In genomic region chr19:55476100-55476775, GRCh38 we compare ENCODE assay signal across 8 cellular contexts. TPM values are rescaled to one million over a fixed set of nuclear protein-coding genes. Genes with fewer than 3 reads are reported as not detected.
DNase-seq lines count a peak whose midpoint lies in the region; ATAC-seq, FAIRE-seq and TF ChIP-seq lines count a peak whose summit lies in the region.

Gene ZNF628 (plus strand): TSS chr19:55476617. CDS start chr19:55479911, 3,294 bp downstream.

- TF ChIP-seq CTCF in endodermal cell (conservative IDR thresholded peaks at IDR 0.05), result no peak

- WGBS in endodermal cell (ENCODE audit: insufficient coverage in 1 of 2, insufficient read length in 1 of 2), 2 experiments, result 0 to 3% methylated on average over 5 to 52 of the region's 61 CpGs
- WGBS in mesodermal cell (ENCODE audit: insufficient coverage in 2 of 2), 2 experiments, result 1 to 2% methylated on average over 38 to 44 of the region's 61 CpGs

- ATAC-seq in GM21381 (IDR thresholded peaks at IDR 0.05; ENCODE audit: unreplicated experiment), result peak; percentile 94

- peak within 1 kb of the TSS; percentile 30 for H3K9ac ChIP-seq in endodermal cell (ENCODE audit: extremely low read depth, low read length, poor library complexity, severe bottlenecking)

- FAIRE-seq in HTR-8/SVneo (lab: Jason Lieb, UNC), result peak; percentile 86

- H3K4me3 Mint-ChIP-seq in endodermal cell, result peak within 1 kb of the TSS; percentile 76

- H3K36me3 ChIP-seq in endodermal cell (ENCODE audit: control insufficient read depth, insufficient read depth, low read length) (peaks cover 5% of the 10 kb centered on the region), mesodermal cell (ENCODE audit: control insufficient read depth, insufficient read depth, low read length) (peaks cover 2% of the 10 kb centered on the region)

- peak within 1 kb of the TSS; percentile 95 for H3K27ac Mint-ChIP-seq in endodermal cell

- H3K9me3 Mint-ChIP-seq in endodermal cell, result no peaks in the 10 kb centered on the region

- H3K4me1 Mint-ChIP-seq in endodermal cell, result peaks cover 17% of the 10 kb centered on the region

- peak; percentile 96 for DNase-seq in COLO829 (ENCODE audit: low spot score)
- peak; percentile 98 for DNase-seq in HTR-8/SVneo (ENCODE audit: insufficient read length, low spot score)
- peak; percentile 93 for DNase-seq in NOMO-1 treated with DMSO at 0.1 percent for 48 hours (lab: John Stamatoyannopoulos, UW; ENCODE audit: unreplicated experiment)
- DNase-seq in activated CD8-positive, alpha-beta memory T cell treated with anti-CD3 and anti-CD28 coated beads, Interleukin-2, amount 50 U/mL, for 1 hour (ENCODE audit: extremely low read depth), result peak; percentile 97
- peak; percentile 99 for DNase-seq in endodermal cell
- DNase-seq in stimulated activated CD8-positive, alpha-beta memory T cell treated with anti-CD3 and anti-CD28 coated beads, Interleukin-15, amount 100 ng/mL, for 24 hours (ENCODE audit: low read depth), result peak; percentile 87

- no peaks in the 10 kb centered on the region for H3K27me3 Mint-ChIP-seq in endodermal cell (ENCODE audit: insufficient read depth)

- no peaks in the 10 kb centered on the region for H3K27me3 ChIP-seq in endodermal cell (ENCODE audit: control insufficient read depth, insufficient read depth, low read length, poor library complexity, severe bottlenecking)

- H3K36me3 Mint-ChIP-seq in endodermal cell (ENCODE audit: low read depth), result peaks cover 7% of the 10 kb centered on the region

- H3K27ac ChIP-seq in endodermal cell (ENCODE audit: low read depth, low read length) (peak within 1 kb of the TSS; percentile 76), mesodermal cell (ENCODE audit: low read depth, low read length, severe bottlenecking) (peak within 1 kb of the TSS; percentile 79)

- H3K4me3 ChIP-seq in endodermal cell (ENCODE audit: low read length) (peak within 1 kb of the TSS; percentile 95), mesodermal cell (ENCODE audit: extremely low read depth, insufficient read depth, low read length, poor library complexity, severe bottlenecking) (peak within 1 kb of the TSS; percentile 62)

- H3K4me1 ChIP-seq in endodermal cell (ENCODE audit: control insufficient read depth, insufficient read depth, low read length) (no peaks in the 10 kb centered on the region), mesodermal cell (ENCODE audit: control insufficient read depth, insufficient read depth, low read length, poor library complexity, severe bottlenecking) (peaks cover 10% of the 10 kb centered on the region)

- H3K9me3 ChIP-seq in endodermal cell (ENCODE audit: control insufficient read depth, low read length), result no peaks in the 10 kb centered on the region
- H3K9me3 ChIP-seq in mesodermal cell (ENCODE audit: control insufficient read depth, low read length), result no peaks in the 10 kb centered on the region

RNA-seq across cellular contexts. Expression of gene ZNF628, which starts in this region (rescaled TPM):
- 10 to 100 TPM in 1 of 2 donors, 1 to 10 TPM in 1; 9.9 to 12.6 TPM for total RNA-seq in endodermal cell
- polyA plus RNA-seq in endodermal cell (2013, experiment 1 of 2), result 8.9 TPM
- polyA plus RNA-seq in endodermal cell (2013, experiment 2 of 2), result 11.8 TPM
- 7.1 TPM for polyA plus RNA-seq in mesodermal cell (2013, experiment 1 of 2)
- polyA plus RNA-seq in mesodermal cell (2013, experiment 2 of 2), result 7.0 TPM

Comparison
In these comparisons a context has a peak if more than half of its experiments do, and no peak if none do; other contexts are left out.
1. Peak in every context shown above with its lines: DNase-seq, ATAC-seq, H3K4me3 ChIP-seq and H3K27ac ChIP-seq.